Comparison of ENCODE assay signal across 30 cellular contexts in genomic region chr12:116800918-116801317, GRCh38.
"Had no signal": no experiment of that assay in that cellular context is flagged by ENCODE, and none has a peak within 500 bp of the region (broad histone marks: within the 10 kb centered on the region; RNA-seq: fewer than 3 reads in every experiment).

No MANE protein-coding gene starts in this region.

- H3K27me3 ChIP-seq: ascending aorta, cardiac muscle cell, Peyer's patch, SJSA1 had no signal

- H3K27ac ChIP-seq: ascending aorta, cardiac muscle cell, Peyer's patch, RWPE1, SJSA1 had no signal

- H3K36me3 ChIP-seq: ascending aorta, cardiac muscle cell, Peyer's patch, SJSA1 had no signal

- H3K9me3 Mint-ChIP-seq: T-helper 1 cell treated with Interleukin-12 subunit alpha and Interleukin-12 subunit beta and Interleukin-4 antibody, amounts not matched to agents 30 μg/mL and 1 μg/mL, for 36 hours had no signal

- ATAC-seq: activated CD8-positive, alpha-beta T cell treated with anti-CD3 and anti-CD28 coated beads, Interleukin-2, amount 10 ng/mL, durations not matched to agents 7 days and 5 days; activated naive CD4-positive, alpha-beta T cell treated with anti-CD3 and anti-CD28 coated beads, Interleukin-2, amount 50 U/mL, for 72 hours; activated naive CD8-positive, alpha-beta T cell treated with anti-CD3 and anti-CD28 coated beads, Interleukin-2, amount 50 U/mL, for 24 hours; SK-N-SH treated with all-trans-retinoic acid at 6 μM for 48 hours had no signal

- H3K4me1 Mint-ChIP-seq: brain had no signal

- H3K27ac Mint-ChIP-seq: activated CD8-positive, alpha-beta T cell treated with anti-CD3 and anti-CD28 coated beads, Interleukin-2, amount 10 ng/mL, durations not matched to agents 7 days and 5 days; activated naive CD4-positive, alpha-beta T cell treated with anti-CD3 and anti-CD28 coated beads, Interleukin-2, amount 50 U/mL, for 72 hours; activated naive CD8-positive, alpha-beta T cell treated with anti-CD3 and anti-CD28 coated beads, Interleukin-2, amount 50 U/mL, for 24 hours; activated T-cell treated with anti-CD3 and anti-CD28 coated beads, Interleukin-2, amount 50 U/mL, for 24 hours; brain; T-helper 1 cell treated with Interleukin-12 subunit alpha and Interleukin-12 subunit beta and Interleukin-4 antibody, amounts not matched to agents 30 μg/mL and 1 μg/mL, for 36 hours had no signal

- H3K4me3 ChIP-seq: ascending aorta, cardiac muscle cell, Peyer's patch, SJSA1 had no signal

- DNase-seq: activated CD4-positive, alpha-beta T cell treated with anti-CD3 and anti-CD28 coated beads for 48 hours; activated CD4-positive, alpha-beta T cell treated with anti-CD3 and anti-CD28 coated beads, Interleukin-2, amount 50 U/mL, for 4 hours; activated CD4-positive, CD25-positive, alpha-beta regulatory T cell treated with anti-CD3 and anti-CD28 coated beads, Interleukin-2, amount 50 U/mL, for 72 hours; activated CD8-positive, alpha-beta memory T cell treated with anti-CD3 and anti-CD28 coated beads, Interleukin-2, amount 50 U/mL, for 48 hours; activated CD8-positive, alpha-beta T cell treated with anti-CD3 and anti-CD28 coated beads, Interleukin-2, amount 10 ng/mL, durations not matched to agents 7 days and 5 days; activated effector memory CD4-positive, alpha-beta T cell treated with anti-CD3 and anti-CD28 coated beads, Interleukin-2, amount 50 U/mL, for 16 hours; activated naive CD4-positive, alpha-beta T cell treated with Interleukin-2 at 50 U/mL for 16 hours; activated naive CD8-positive, alpha-beta T cell treated with anti-CD3 and anti-CD28 coated beads, Interleukin-2, amount 50 U/mL, for 24 hours; activated T-cell treated with anti-CD3 and anti-CD28 coated beads, Interleukin-2, amount 50 U/mL, for 24 hours; amniotic stem cell; Kasumi-1; NCI-H1105 treated with DMSO at 0.1 percent for 48 hours; NCI-H1436 treated with DMSO at 0.1 percent for 48 hours; NCI-H187 treated with DMSO at 0.1 percent for 48 hours; NCI-H2081 treated with DMSO at 0.1 percent for 48 hours; NCI-H2171; NCI-H2227 treated with DMSO at 0.1 percent for 48 hours; NCI-H446 treated with DMSO at 0.1 percent for 48 hours; NCI-H524 treated with DMSO at 0.1 percent for 48 hours; NCI-H82; Peyer's patch; SHP77 had no signal

- H3K9me3 ChIP-seq: SJSA1 had no signal

- H3K4me3 Mint-ChIP-seq: activated CD8-positive, alpha-beta T cell treated with anti-CD3 and anti-CD28 coated beads, Interleukin-2, amount 10 ng/mL, durations not matched to agents 7 days and 5 days; activated naive CD8-positive, alpha-beta T cell treated with anti-CD3 and anti-CD28 coated beads, Interleukin-2, amount 50 U/mL, for 24 hours; activated T-cell treated with anti-CD3 and anti-CD28 coated beads, Interleukin-2, amount 50 U/mL, for 24 hours; brain; T-helper 1 cell treated with Interleukin-12 subunit alpha and Interleukin-12 subunit beta and Interleukin-4 antibody, amounts not matched to agents 30 μg/mL and 1 μg/mL, for 36 hours had no signal

- H3K4me1 ChIP-seq: ascending aorta, Peyer's patch, SJSA1 had no signal

- H3K27me3 Mint-ChIP-seq: activated naive CD8-positive, alpha-beta T cell treated with anti-CD3 and anti-CD28 coated beads, Interleukin-2, amount 50 U/mL, for 24 hours; activated T-cell treated with anti-CD3 and anti-CD28 coated beads, Interleukin-2, amount 50 U/mL, for 24 hours had no signal
